ENCODE assay signal across 1 cellular context in the genomic region with DNA sequence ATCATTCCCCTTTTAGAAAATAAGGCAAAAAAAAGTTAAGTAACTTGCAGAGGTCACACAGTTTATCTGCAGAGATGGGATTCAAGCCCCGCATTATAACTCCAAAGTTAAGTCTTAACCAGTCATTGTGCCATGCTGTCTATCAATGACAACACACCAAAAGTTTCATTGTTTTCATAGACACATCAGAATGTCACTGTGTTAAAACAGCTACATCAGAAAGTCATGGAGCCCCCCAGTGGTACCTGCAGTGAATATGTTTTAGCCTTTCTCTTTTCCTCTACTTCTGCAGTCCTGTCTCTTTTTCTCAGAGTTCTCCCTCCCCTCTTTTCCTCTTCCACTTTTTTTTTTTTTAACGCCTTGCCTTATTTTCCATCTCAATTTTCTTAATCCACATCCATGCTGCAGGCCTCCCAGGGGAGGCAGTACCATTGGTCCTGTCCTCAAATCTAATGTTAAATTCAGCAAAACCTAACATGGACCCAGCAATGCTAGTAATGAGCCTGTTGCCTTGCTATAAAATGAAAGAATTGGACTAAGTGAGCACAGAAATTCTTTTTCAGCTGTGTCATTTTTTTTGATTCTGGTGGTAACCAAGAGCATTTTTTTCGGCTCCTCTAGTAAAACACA.
TF ChIP-seq lines count a peak whose summit lies in the region.

No MANE protein-coding gene starts in this region.

TF ChIP-seq in K562, 482 proteins besides CTCF, POLR2A, EP300 and RAD21 (continued from another document):
- TF ChIP-seq, protein P1, sequence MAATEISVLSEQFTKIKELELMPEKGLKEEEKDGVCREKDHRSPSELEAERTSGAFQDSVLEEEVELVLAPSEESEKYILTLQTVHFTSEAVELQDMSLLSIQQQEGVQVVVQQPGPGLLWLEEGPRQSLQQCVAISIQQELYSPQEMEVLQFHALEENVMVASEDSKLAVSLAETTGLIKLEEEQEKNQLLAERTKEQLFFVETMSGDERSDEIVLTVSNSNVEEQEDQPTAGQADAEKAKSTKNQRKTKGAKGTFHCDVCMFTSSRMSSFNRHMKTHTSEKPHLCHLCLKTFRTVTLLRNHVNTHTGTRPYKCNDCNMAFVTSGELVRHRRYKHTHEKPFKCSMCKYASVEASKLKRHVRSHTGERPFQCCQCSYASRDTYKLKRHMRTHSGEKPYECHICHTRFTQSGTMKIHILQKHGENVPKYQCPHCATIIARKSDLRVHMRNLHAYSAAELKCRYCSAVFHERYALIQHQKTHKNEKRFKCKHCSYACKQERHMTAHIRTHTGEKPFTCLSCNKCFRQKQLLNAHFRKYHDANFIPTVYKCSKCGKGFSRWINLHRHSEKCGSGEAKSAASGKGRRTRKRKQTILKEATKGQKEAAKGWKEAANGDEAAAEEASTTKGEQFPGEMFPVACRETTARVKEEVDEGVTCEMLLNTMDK (IDR thresholded peaks at IDR 0.05; ENCODE audit: borderline replicate concordance, insufficient read depth, low read depth, low read length, poor library complexity, severe bottlenecking) = peak; percentile 5
- TF ChIP-seq, protein P2, sequence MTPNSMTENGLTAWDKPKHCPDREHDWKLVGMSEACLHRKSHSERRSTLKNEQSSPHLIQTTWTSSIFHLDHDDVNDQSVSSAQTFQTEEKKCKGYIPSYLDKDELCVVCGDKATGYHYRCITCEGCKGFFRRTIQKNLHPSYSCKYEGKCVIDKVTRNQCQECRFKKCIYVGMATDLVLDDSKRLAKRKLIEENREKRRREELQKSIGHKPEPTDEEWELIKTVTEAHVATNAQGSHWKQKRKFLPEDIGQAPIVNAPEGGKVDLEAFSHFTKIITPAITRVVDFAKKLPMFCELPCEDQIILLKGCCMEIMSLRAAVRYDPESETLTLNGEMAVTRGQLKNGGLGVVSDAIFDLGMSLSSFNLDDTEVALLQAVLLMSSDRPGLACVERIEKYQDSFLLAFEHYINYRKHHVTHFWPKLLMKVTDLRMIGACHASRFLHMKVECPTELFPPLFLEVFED (CRISPR knock-in tag; conservative IDR thresholded peaks at IDR 0.05) = 0 out of 2 replicates have a peak, but pooled peaks have one; percentile 18
- TF ChIP-seq, protein P3, sequence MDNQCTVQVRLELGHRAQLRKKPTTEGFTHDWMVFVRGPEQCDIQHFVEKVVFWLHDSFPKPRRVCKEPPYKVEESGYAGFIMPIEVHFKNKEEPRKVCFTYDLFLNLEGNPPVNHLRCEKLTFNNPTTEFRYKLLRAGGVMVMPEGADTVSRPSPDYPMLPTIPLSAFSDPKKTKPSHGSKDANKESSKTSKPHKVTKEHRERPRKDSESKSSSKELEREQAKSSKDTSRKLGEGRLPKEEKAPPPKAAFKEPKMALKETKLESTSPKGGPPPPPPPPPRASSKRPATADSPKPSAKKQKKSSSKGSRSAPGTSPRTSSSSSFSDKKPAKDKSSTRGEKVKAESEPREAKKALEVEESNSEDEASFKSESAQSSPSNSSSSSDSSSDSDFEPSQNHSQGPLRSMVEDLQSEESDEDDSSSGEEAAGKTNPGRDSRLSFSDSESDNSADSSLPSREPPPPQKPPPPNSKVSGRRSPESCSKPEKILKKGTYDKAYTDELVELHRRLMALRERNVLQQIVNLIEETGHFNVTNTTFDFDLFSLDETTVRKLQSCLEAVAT (IDR thresholded peaks at IDR 0.05) = 0 out of 4 replicates have a peak, but pooled peaks of 1 of the 2 experiments have one; percentile 27
- TF ChIP-seq, protein P4, sequence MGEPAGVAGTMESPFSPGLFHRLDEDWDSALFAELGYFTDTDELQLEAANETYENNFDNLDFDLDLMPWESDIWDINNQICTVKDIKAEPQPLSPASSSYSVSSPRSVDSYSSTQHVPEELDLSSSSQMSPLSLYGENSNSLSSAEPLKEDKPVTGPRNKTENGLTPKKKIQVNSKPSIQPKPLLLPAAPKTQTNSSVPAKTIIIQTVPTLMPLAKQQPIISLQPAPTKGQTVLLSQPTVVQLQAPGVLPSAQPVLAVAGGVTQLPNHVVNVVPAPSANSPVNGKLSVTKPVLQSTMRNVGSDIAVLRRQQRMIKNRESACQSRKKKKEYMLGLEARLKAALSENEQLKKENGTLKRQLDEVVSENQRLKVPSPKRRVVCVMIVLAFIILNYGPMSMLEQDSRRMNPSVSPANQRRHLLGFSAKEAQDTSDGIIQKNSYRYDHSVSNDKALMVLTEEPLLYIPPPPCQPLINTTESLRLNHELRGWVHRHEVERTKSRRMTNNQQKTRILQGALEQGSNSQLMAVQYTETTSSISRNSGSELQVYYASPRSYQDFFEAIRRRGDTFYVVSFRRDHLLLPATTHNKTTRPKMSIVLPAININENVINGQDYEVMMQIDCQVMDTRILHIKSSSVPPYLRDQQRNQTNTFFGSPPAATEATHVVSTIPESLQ (CRISPR knock-in tag; IDR thresholded peaks at IDR 0.05) = no peak
- TF ChIP-seq, protein P5, sequence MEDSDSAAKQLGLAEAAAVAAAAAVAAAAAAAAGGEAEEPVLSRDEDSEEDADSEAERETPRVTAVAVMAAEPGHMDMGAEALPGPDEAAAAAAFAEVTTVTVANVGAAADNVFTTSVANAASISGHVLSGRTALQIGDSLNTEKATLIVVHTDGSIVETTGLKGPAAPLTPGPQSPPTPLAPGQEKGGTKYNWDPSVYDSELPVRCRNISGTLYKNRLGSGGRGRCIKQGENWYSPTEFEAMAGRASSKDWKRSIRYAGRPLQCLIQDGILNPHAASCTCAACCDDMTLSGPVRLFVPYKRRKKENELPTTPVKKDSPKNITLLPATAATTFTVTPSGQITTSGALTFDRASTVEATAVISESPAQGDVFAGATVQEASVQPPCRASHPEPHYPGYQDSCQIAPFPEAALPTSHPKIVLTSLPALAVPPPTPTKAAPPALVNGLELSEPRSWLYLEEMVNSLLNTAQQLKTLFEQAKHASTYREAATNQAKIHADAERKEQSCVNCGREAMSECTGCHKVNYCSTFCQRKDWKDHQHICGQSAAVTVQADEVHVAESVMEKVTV (CRISPR knock-in tag; IDR thresholded peaks at IDR 0.05) = 0 out of 2 replicates have a peak, but pooled peaks have one; percentile 43
- TF ChIP-seq PURB (CRISPR knock-in tag; IDR thresholded peaks at IDR 0.05; ENCODE audit: low read depth) (no peak), ZFP36 (IDR thresholded peaks at IDR 0.05; ENCODE audit: low read depth, low read length, partially characterized antibody) (peak; percentile 22), ZKSCAN3 (CRISPR knock-in tag; IDR thresholded peaks at IDR 0.05) (no peak), BRD4 (IDR thresholded peaks at IDR 0.05) (no peak), PRMT5 (CRISPR knock-in tag; IDR thresholded peaks at IDR 0.05) (no peak), KLF16 (IDR thresholded peaks at IDR 0.05) (0 out of 2 replicates have a peak, but pooled peaks have one; percentile 25), SMARCE1 (IDR thresholded peaks at IDR 0.05) (peak; percentile 19; the same call in 1 of the 2 replicates), ARID2 (IDR thresholded peaks at IDR 0.05) (0 out of 2 replicates have a peak, but pooled peaks have one; percentile 21), MIER1 (IDR thresholded peaks at IDR 0.05; ENCODE audit: low read depth) (no peak), SMC3 (conservative IDR thresholded peaks at IDR 0.05; ENCODE audit: insufficient read depth, low read depth, low read length) (peak; percentile 57), CAMTA2 (CRISPR knock-in tag; conservative IDR thresholded peaks at IDR 0.05) (no peak)
- TF ChIP-seq, protein P6, sequence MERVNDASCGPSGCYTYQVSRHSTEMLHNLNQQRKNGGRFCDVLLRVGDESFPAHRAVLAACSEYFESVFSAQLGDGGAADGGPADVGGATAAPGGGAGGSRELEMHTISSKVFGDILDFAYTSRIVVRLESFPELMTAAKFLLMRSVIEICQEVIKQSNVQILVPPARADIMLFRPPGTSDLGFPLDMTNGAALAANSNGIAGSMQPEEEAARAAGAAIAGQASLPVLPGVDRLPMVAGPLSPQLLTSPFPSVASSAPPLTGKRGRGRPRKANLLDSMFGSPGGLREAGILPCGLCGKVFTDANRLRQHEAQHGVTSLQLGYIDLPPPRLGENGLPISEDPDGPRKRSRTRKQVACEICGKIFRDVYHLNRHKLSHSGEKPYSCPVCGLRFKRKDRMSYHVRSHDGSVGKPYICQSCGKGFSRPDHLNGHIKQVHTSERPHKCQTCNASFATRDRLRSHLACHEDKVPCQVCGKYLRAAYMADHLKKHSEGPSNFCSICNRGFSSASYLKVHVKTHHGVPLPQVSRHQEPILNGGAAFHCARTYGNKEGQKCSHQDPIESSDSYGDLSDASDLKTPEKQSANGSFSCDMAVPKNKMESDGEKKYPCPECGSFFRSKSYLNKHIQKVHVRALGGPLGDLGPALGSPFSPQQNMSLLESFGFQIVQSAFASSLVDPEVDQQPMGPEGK (CRISPR knock-in tag; IDR thresholded peaks at IDR 0.05; ENCODE audit: borderline replicate concordance) = no peak
- TF ChIP-seq, protein P7, sequence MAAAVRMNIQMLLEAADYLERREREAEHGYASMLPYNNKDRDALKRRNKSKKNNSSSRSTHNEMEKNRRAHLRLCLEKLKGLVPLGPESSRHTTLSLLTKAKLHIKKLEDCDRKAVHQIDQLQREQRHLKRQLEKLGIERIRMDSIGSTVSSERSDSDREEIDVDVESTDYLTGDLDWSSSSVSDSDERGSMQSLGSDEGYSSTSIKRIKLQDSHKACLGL (CRISPR knock-in tag; IDR thresholded peaks at IDR 0.05; ENCODE audit: borderline replicate concordance, poor library complexity, severe bottlenecking) = no peak
- TF ChIP-seq, protein P8, sequence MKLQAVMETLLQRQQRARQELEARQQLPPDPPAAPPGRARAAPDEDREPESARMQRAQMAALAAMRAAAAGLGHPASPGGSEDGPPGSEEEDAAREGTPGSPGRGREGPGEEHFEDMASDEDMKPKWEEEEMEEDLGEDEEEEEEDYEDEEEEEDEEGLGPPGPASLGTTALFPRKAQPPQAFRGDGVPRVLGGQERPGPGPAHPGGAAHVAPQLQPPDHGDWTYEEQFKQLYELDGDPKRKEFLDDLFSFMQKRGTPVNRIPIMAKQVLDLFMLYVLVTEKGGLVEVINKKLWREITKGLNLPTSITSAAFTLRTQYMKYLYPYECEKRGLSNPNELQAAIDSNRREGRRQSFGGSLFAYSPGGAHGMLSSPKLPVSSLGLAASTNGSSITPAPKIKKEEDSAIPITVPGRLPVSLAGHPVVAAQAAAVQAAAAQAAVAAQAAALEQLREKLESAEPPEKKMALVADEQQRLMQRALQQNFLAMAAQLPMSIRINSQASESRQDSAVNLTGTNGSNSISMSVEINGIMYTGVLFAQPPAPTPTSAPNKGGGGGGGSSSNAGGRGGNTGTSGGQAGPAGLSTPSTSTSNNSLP (IDR thresholded peaks at IDR 0.05; ENCODE audit: borderline replicate concordance, low read depth, low read length) = 0 out of 2 replicates have a peak, but pooled peaks have one; percentile 22
- TF ChIP-seq, protein P9, sequence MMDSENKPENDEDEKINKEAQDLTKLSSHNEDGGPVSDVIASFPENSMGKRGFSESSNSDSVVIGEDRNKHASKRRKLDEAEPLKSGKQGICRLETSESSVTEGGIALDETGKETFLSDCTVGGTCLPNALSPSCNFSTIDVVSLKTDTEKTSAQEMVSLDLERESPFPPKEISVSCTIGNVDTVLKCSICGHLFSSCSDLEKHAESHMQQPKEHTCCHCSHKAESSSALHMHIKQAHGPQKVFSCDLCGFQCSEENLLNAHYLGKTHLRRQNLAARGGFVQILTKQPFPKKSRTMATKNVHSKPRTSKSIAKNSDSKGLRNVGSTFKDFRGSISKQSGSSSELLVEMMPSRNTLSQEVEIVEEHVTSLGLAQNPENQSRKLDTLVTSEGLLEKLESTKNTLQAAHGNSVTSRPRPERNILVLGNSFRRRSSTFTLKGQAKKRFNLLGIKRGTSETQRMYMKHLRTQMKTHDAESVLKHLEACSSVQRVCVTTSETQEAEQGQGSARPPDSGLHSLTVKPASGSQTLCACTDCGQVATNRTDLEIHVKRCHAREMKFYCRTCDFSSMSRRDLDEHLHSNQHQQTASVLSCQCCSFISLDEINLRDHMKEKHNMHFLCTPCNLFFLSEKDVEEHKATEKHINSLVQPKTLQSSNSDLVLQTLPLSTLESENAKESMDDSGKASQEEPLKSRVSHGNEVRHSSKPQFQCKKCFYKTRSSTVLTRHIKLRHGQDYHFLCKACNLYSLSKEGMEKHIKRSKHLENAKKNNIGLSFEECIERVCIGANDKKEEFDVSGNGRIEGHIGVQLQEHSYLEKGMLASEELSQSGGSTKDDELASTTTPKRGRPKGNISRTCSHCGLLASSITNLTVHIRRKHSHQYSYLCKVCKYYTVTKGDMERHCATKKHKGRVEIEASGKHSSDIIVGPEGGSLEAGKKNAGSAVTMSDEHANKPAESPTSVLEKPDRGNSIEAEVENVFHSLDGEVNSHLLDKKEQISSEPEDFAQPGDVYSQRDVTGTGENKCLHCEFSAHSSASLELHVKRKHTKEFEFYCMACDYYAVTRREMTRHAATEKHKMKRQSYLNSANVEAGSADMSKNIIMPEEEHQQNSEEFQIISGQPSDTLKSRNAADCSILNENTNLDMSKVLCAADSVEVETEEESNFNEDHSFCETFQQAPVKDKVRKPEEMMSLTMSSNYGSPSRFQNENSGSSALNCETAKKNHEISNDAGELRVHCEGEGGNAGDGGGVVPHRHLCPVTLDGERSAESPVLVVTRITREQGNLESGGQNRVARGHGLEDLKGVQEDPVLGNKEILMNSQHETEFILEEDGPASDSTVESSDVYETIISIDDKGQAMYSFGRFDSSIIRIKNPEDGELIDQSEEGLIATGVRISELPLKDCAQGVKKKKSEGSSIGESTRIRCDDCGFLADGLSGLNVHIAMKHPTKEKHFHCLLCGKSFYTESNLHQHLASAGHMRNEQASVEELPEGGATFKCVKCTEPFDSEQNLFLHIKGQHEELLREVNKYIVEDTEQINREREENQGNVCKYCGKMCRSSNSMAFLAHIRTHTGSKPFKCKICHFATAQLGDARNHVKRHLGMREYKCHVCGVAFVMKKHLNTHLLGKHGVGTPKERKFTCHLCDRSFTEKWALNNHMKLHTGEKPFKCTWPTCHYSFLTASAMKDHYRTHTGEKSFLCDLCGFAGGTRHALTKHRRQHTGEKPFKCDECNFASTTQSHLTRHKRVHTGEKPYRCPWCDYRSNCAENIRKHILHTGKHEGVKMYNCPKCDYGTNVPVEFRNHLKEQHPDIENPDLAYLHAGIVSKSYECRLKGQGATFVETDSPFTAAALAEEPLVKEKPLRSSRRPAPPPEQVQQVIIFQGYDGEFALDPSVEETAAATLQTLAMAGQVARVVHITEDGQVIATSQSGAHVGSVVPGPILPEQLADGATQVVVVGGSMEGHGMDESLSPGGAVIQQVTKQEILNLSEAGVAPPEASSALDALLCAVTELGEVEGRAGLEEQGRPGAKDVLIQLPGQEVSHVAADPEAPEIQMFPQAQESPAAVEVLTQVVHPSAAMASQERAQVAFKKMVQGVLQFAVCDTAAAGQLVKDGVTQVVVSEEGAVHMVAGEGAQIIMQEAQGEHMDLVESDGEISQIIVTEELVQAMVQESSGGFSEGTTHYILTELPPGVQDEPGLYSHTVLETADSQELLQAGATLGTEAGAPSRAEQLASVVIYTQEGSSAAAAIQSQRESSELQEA (IDR thresholded peaks at IDR 0.05; ENCODE audit: low read depth) = no peak
- TF ChIP-seq, protein P10, sequence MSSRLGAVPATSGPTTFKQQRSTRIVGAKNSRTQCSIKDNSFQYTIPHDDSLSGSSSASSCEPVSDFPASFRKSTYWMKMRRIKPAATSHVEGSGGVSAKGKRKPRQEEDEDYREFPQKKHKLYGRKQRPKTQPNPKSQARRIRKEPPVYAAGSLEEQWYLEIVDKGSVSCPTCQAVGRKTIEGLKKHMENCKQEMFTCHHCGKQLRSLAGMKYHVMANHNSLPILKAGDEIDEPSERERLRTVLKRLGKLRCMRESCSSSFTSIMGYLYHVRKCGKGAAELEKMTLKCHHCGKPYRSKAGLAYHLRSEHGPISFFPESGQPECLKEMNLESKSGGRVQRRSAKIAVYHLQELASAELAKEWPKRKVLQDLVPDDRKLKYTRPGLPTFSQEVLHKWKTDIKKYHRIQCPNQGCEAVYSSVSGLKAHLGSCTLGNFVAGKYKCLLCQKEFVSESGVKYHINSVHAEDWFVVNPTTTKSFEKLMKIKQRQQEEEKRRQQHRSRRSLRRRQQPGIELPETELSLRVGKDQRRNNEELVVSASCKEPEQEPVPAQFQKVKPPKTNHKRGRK (tag; IDR thresholded peaks at IDR 0.05) = peak; percentile 88
